ENCODE assay signal across 15 cellular contexts in genomic region chr2:226247289-226248275, GRCh38.
DNase-seq lines count a peak whose midpoint lies in the region; TF ChIP-seq lines count a peak whose summit lies in the region.
"Had no signal": no experiment of that assay in that cellular context is flagged by ENCODE, and none has a peak within 500 bp of the region (broad histone marks: within the 10 kb centered on the region; RNA-seq: fewer than 3 reads in every experiment).

No MANE protein-coding gene starts in this region.

- POLR2A ChIA-PET in PC-9 (lab: Charles Lee; ENCODE audit: unreplicated experiment), result interaction anchor here (0.6 kb wide), 1 partner anchor 277 kb away, joined by 3 read pairs; no protein-coding TSS in a partner anchor

- no TSS peak for BruUV-seq in PC-9 (replicated peaks; lab: Mats Ljungman, UMichigan)

- H3K4me3 ChIP-seq in PC-9 (no peak overlapping the region), epithelial cell of esophagus (ENCODE audit: low read length) (no peak overlapping the region), thyroid gland (replicated peaks in 1 of 3) (no peak overlapping the region)
- H3K4me3 ChIP-seq: lower lobe of right lung had no signal

- H3K9me2 ChIP-seq in PC-9 (ENCODE audit: insufficient read depth), result no peaks in the 10 kb centered on the region

- intact Hi-C loops in PC-9 (cut with micrococcal nuclease; ENCODE audit: unreplicated experiment), result loop anchor here (5.0 kb wide), 1 partner anchor 405 kb away; no protein-coding TSS in a partner anchor
- intact Hi-C loops in thyroid gland (cut with DNase I), result no loop called here

- TF ChIP-seq POLR2A in thyroid gland (IDR thresholded peaks at IDR 0.05), result no peak

- CTCF ChIA-PET in PC-9 (lab: Charles Lee), result no interaction called here

- 89 to 93% methylated on average over 3 of the region's 3 CpGs for WGBS in thyroid gland, 2 donors

- no peaks in the 10 kb centered on the region for H3K27me3 Mint-ChIP-seq in neural crest cell (ENCODE audit: low read depth)

- no peak overlapping the region for H3K27ac Mint-ChIP-seq in neural crest cell (ENCODE audit: unreplicated experiment)
- H3K27ac Mint-ChIP-seq: activated B cell treated with CpG ODN at 0.5 μM for 24 hours, nephron had no signal

- H3F3A ChIP-seq in PC-9 (ENCODE audit: insufficient read depth, low read depth), result peaks cover 9% of the 10 kb centered on the region

- H4K20me1 ChIP-seq in PC-9 (ENCODE audit: insufficient read depth), result no peaks in the 10 kb centered on the region

- H3K79me2 ChIP-seq in PC-9 (ENCODE audit: low read depth), result no peaks in the 10 kb centered on the region

- peak overlapping the region; percentile 7; the same call in 1 of the 2 replicates for H2AFZ ChIP-seq in PC-9

- peaks cover 7% of the 10 kb centered on the region for H3K9me3 ChIP-seq in PC-9 (ENCODE audit: insufficient read depth, low read depth)
- H3K9me3 ChIP-seq in thyroid gland, result no peaks in the 10 kb centered on the region

- H3K4me3 Mint-ChIP-seq in neural crest cell, result no peak overlapping the region
- H3K4me3 Mint-ChIP-seq: activated B cell treated with CpG ODN at 0.5 μM for 24 hours, nephron had no signal

- H3K4me1 Mint-ChIP-seq in neural crest cell, result peaks cover 4% of the 10 kb centered on the region
- H3K4me1 Mint-ChIP-seq: activated B cell treated with CpG ODN at 0.5 μM for 24 hours had no signal

- H3K27me3 ChIP-seq in PC-9 (ENCODE audit: insufficient read depth, low read depth) (no peaks in the 10 kb centered on the region), thyroid gland (no peaks in the 10 kb centered on the region)

- H3K9me3 Mint-ChIP-seq in neural crest cell, result peaks cover 5% of the 10 kb centered on the region

- H3K4me1 ChIP-seq in PC-9 (replicated peaks; ENCODE audit: insufficient read depth) (peaks cover 19% of the 10 kb centered on the region), thyroid gland (no peaks in the 10 kb centered on the region)
- H3K4me1 ChIP-seq: lower lobe of right lung had no signal

- peaks cover 4% of the 10 kb centered on the region for H3K36me3 Mint-ChIP-seq in neural crest cell (ENCODE audit: low read depth)

- H3K27ac ChIP-seq in PC-9, result peak overlapping the region; percentile 45
- no peak overlapping the region for H3K27ac ChIP-seq in thyroid gland
- H3K27ac ChIP-seq: lower lobe of right lung had no signal

- no peak for TF ChIP-seq CTCF in PC-9 (conservative IDR thresholded peaks at IDR 0.05)
- no peak for TF ChIP-seq CTCF in epithelial cell of esophagus (IDR thresholded peaks at IDR 0.05; ENCODE audit: insufficient read depth, low read depth, low read length, missing control alignments)
- peak; percentile 42 for TF ChIP-seq CTCF in neural crest cell (conservative IDR thresholded peaks at IDR 0.05)
- TF ChIP-seq CTCF in thyroid gland (IDR thresholded peaks at IDR 0.05), result no peak

- H3K36me3 ChIP-seq in PC-9 (ENCODE audit: low read depth), result no peaks in the 10 kb centered on the region
- no peaks in the 10 kb centered on the region for H3K36me3 ChIP-seq in thyroid gland
- H3K36me3 ChIP-seq: lower lobe of right lung had no signal

- peak; percentile 71 for DNase-seq in ELR (ENCODE audit: low read depth)
- DNase-seq in PC-9, result peak in 1 of 2 experiments; percentile 74
- peak; percentile 63 for DNase-seq in epithelial cell of esophagus (ENCODE audit: low read depth)
- no peak for DNase-seq in neural crest cell (ENCODE audit: low read depth, low spot score)
- DNase-seq in thyroid gland, result no peak
- DNase-seq in HK-2 (ENCODE audit: unreplicated experiment), result no peak
- no peak for DNase-seq in stimulated activated CD4-positive, alpha-beta T cell treated with anti-CD3 and anti-CD28 coated beads, Interleukin-2, amount 100 ng/mL, for 48 hours
- DNase-seq in amniotic stem cell (lab: John Stamatoyannopoulos, UW), result no peak
- DNase-seq: activated B cell treated with CpG ODN at 0.5 μM for 24 hours; activated effector memory CD4-positive, alpha-beta T cell treated with Interleukin-2 at 50 U/mL for 16 hours; anterior cingulate cortex; lower lobe of right lung; NCI-H2029; T-helper 1 cell had no signal

- H3K4me2 ChIP-seq in PC-9, result peak overlapping the region; percentile 34

Comparison
In these comparisons a context has a peak if more than half of its experiments do, and no peak if none do; other contexts are left out.
1. DNase-seq: peak in ELR (single experiment) and epithelial cell of esophagus (single experiment); none in neural crest cell (single experiment), thyroid gland (0 of 2), HK-2 (single experiment), stimulated activated CD4-positive, alpha-beta T cell treated with anti-CD3 and anti-CD28 coated beads, Interleukin-2, amount 100 ng/mL, for 48 hours (0 of 2) and amniotic stem cell (single experiment).